In the genomic region with DNA sequence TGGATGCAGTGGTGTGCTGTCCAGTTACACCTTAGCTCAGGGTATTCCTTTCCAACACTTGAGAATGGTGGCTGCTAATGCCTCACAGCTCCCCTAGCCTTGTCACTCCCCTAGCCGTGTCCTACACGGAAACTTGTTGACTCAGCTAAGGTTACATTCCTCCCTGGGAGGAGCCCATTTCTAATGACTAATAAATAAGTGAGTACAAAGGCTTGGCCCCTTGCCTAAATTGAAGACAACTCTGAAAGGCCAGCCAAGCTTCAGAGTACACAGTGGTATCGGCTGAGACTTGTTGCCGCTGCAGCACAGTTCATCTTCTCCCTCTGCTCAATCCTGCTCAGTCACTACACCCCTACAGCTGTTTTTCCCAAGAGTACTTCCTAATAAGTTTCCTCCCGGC, we compare ENCODE assay signal across 11 cellular contexts. TPM values are rescaled to one million over a fixed set of nuclear protein-coding genes. Genes with fewer than 3 reads are reported as not detected.
DNase-seq lines count a peak whose midpoint lies in the region; ATAC-seq, FAIRE-seq and TF ChIP-seq lines count a peak whose summit lies in the region.
"Had no signal": no experiment of that assay in that cellular context is flagged by ENCODE, and none has a peak within 500 bp of the region (broad histone marks: within the 10 kb centered on the region; RNA-seq: fewer than 3 reads in every experiment).

No MANE protein-coding gene starts in this region.

- peak overlapping the region; percentile 25 for H3K27ac ChIP-seq in astrocyte (ENCODE audit: low read depth, low read length)
- H3K27ac ChIP-seq in keratinocyte (ENCODE audit: control insufficient read depth, insufficient read depth, low read length): peak overlapping the region; percentile 84
- H3K27ac ChIP-seq in upper lobe of left lung: peak overlapping the region in 1 of 4 donors; percentile 12
- H3K27ac ChIP-seq: cardiac muscle cell had no signal

- H2AFZ ChIP-seq in astrocyte (ENCODE audit: low read depth, low read length): peak overlapping the region; percentile 10
- H2AFZ ChIP-seq in keratinocyte (ENCODE audit: control insufficient read depth, low read length): peak overlapping the region; percentile 69

- peaks cover 13% of the 10 kb centered on the region for H3K4me1 Mint-ChIP-seq in astrocyte (ENCODE audit: low read depth, unreplicated experiment)
- H3K4me1 Mint-ChIP-seq in activated CD4-positive, alpha-beta memory T cell treated with anti-CD3 and anti-CD28 coated beads, Interleukin-2, amount 10 ng/mL, durations not matched to agents 7 days and 5 days: no peaks in the 10 kb centered on the region

- DNase-seq in NCI-H748 (lab: John Stamatoyannopoulos, UW; ENCODE audit: unreplicated experiment) (peak; percentile 46), NCI-H748 treated with DMSO at 0.1 percent for 48 hours (lab: John Stamatoyannopoulos, UW) (no peak), astrocyte (ENCODE audit: low read depth) (peak; percentile 84), keratinocyte (ENCODE audit: low read depth, low spot score) (peak; percentile 77), upper lobe of left lung (peak in 1 of 2 donors; percentile 23), GM10248 (ENCODE audit: extremely low spot score) (no peak), frontal cortex (ENCODE audit: low spot score in 2 of 2) (no peak)
- no peak for DNase-seq in activated CD4-positive, alpha-beta memory T cell treated with anti-CD3 and anti-CD28 coated beads, Interleukin-2, amount 10 ng/mL, durations not matched to agents 7 days and 5 days
- DNase-seq: NCI-H187 treated with DMSO at 0.1 percent for 48 hours had no signal

- FAIRE-seq in astrocyte (lab: Jason Lieb, UNC) (no peak), keratinocyte (lab: Jason Lieb, UNC) (peak; percentile 99), frontal cortex (lab: Jason Lieb, UNC) (no peak)

- peak; percentile 70 to 75 for ATAC-seq in upper lobe of left lung (ENCODE audit: low FRiP score in 2 of 2)

- H3K4me3 ChIP-seq in astrocyte (ENCODE audit: insufficient read depth, low read depth, low read length) (no peak overlapping the region), keratinocyte (ENCODE audit: control insufficient read depth in 2 of 3, extremely low read depth in 1 of 3, insufficient read depth in 2 of 3, low read depth in 1 of 3, low read length in 3 of 3) (peak overlapping the region in 2 of 3 experiments; percentile 29 to 47), upper lobe of left lung (no peak overlapping the region)
- H3K4me3 ChIP-seq: cardiac muscle cell had no signal

- H3K27me3 ChIP-seq in astrocyte (ENCODE audit: insufficient read depth, low read length): no peaks in the 10 kb centered on the region
- no peaks in the 10 kb centered on the region for H3K27me3 ChIP-seq in keratinocyte (ENCODE audit: control insufficient read depth, extremely low read depth, insufficient read depth, low read length)
- no peaks in the 10 kb centered on the region for H3K27me3 ChIP-seq in upper lobe of left lung
- H3K27me3 ChIP-seq: cardiac muscle cell had no signal

- no peak for TF ChIP-seq EP300 in upper lobe of left lung (IDR thresholded peaks at IDR 0.05)

- no peaks in the 10 kb centered on the region for H3K9me1 ChIP-seq in keratinocyte (ENCODE audit: control insufficient read depth, extremely low read depth, insufficient read depth, low read length)

- 38 to 47% methylated on average over 5 of the region's 5 CpGs for WGBS in upper lobe of left lung, 2 donors

- H3K36me3 ChIP-seq in astrocyte (ENCODE audit: insufficient read depth, low read length): peaks cover 8% of the 10 kb centered on the region
- H3K36me3 ChIP-seq in keratinocyte (ENCODE audit: control insufficient read depth in 2 of 2, extremely low read depth in 1 of 2, insufficient read depth in 2 of 2, low read length in 2 of 2): peaks cover 0 to 3% of the 10 kb centered on the region in 2 experiments
- H3K36me3 ChIP-seq in upper lobe of left lung: peaks cover 0 to 17% (median 5%) of the 10 kb centered on the region in 4 donors

- H3K36me3 Mint-ChIP-seq in astrocyte (ENCODE audit: low read depth, unreplicated experiment): peaks cover 23% of the 10 kb centered on the region
- H3K36me3 Mint-ChIP-seq in activated CD4-positive, alpha-beta memory T cell treated with anti-CD3 and anti-CD28 coated beads, Interleukin-2, amount 10 ng/mL, durations not matched to agents 7 days and 5 days (ENCODE audit: low read depth): no peaks in the 10 kb centered on the region

- TF ChIP-seq CTCF in astrocyte (IDR thresholded peaks at IDR 0.05; ENCODE audit: insufficient read depth, low read depth, low read length): no peak
- TF ChIP-seq CTCF in keratinocyte (optimal IDR thresholded peaks at IDR 0.05 in 1 of 3, IDR thresholded peaks at IDR 0.05 in 1 of 3, conservative IDR thresholded peaks at IDR 0.05 in 1 of 3; ENCODE audit: extremely low read depth in 1 of 3, insufficient read depth in 2 of 3, low read length in 3 of 3): no peak
- TF ChIP-seq CTCF in upper lobe of left lung (IDR thresholded peaks at IDR 0.05): no peak
- TF ChIP-seq CTCF in GM10248 (IDR thresholded peaks at IDR 0.05; ENCODE audit: control extremely low read depth, extremely low read depth, low read depth, missing control alignments): no peak

- H3K9me3 Mint-ChIP-seq in astrocyte (ENCODE audit: unreplicated experiment): no peaks in the 10 kb centered on the region
- H3K9me3 Mint-ChIP-seq in activated CD4-positive, alpha-beta memory T cell treated with anti-CD3 and anti-CD28 coated beads, Interleukin-2, amount 10 ng/mL, durations not matched to agents 7 days and 5 days: no peaks in the 10 kb centered on the region

- H3K79me2 ChIP-seq in astrocyte (ENCODE audit: insufficient read depth, low read length) (no peaks in the 10 kb centered on the region), keratinocyte (ENCODE audit: control insufficient read depth, insufficient read depth, low read length) (no peaks in the 10 kb centered on the region)

- peak overlapping the region; percentile 70 for H3K27ac Mint-ChIP-seq in astrocyte (ENCODE audit: unreplicated experiment)
- H3K27ac Mint-ChIP-seq in activated CD4-positive, alpha-beta memory T cell treated with anti-CD3 and anti-CD28 coated beads, Interleukin-2, amount 10 ng/mL, durations not matched to agents 7 days and 5 days: no peak overlapping the region

- H3K4me2 ChIP-seq in astrocyte (ENCODE audit: low read length) (peak overlapping the region; percentile 54), keratinocyte (ENCODE audit: control insufficient read depth, extremely low read depth, insufficient read depth, low read depth, low read length) (peak overlapping the region; percentile 82)

- POLR2A ChIA-PET in GM10248 (lab: Yijun Ruan, JAX): no interaction called here
- POLR2A ChIA-PET in activated CD4-positive, alpha-beta memory T cell treated with anti-CD3 and anti-CD28 coated beads, Interleukin-2, amount 10 ng/mL, durations not matched to agents 7 days and 5 days (lab: Charles Lee): no interaction called here

- no peaks in the 10 kb centered on the region for H4K20me1 ChIP-seq in astrocyte (ENCODE audit: insufficient read depth, low read length)
- no peaks in the 10 kb centered on the region for H4K20me1 ChIP-seq in keratinocyte (ENCODE audit: control insufficient read depth, extremely low read depth, insufficient read depth, low read length)

- H3K9ac ChIP-seq in astrocyte (ENCODE audit: low read length) (peak overlapping the region; percentile 35), keratinocyte (ENCODE audit: control insufficient read depth, extremely low read depth, insufficient read depth, low read length) (peak overlapping the region; percentile 65)

- H3K4me1 ChIP-seq in astrocyte (ENCODE audit: insufficient read depth, low read length) (peaks cover 13% of the 10 kb centered on the region), keratinocyte (ENCODE audit: control insufficient read depth, extremely low read depth, insufficient read depth, low read length) (peaks cover 14% of the 10 kb centered on the region), upper lobe of left lung (peaks cover 0 to 5% (median 2%) of the 10 kb centered on the region in 4 donors)

- H3K4me3 Mint-ChIP-seq in astrocyte (ENCODE audit: unreplicated experiment): no peak overlapping the region
- H3K4me3 Mint-ChIP-seq in activated CD4-positive, alpha-beta memory T cell treated with anti-CD3 and anti-CD28 coated beads, Interleukin-2, amount 10 ng/mL, durations not matched to agents 7 days and 5 days: no peak overlapping the region

- H3K27me3 Mint-ChIP-seq in astrocyte (ENCODE audit: low read depth, unreplicated experiment): no peaks in the 10 kb centered on the region
- H3K27me3 Mint-ChIP-seq in activated CD4-positive, alpha-beta memory T cell treated with anti-CD3 and anti-CD28 coated beads, Interleukin-2, amount 10 ng/mL, durations not matched to agents 7 days and 5 days: no peaks in the 10 kb centered on the region

- dilution Hi-C loops in keratinocyte (cut with MboI; ENCODE audit: extremely low pct_ligation_motif_present, low sequenced_read_pairs): no loop called here

- CTCF ChIA-PET in GM10248 (lab: Yijun Ruan, JAX): no interaction called here
- CTCF ChIA-PET in activated CD4-positive, alpha-beta memory T cell treated with anti-CD3 and anti-CD28 coated beads, Interleukin-2, amount 10 ng/mL, durations not matched to agents 7 days and 5 days (lab: Charles Lee): no interaction called here

- TF ChIP-seq POLR2A in upper lobe of left lung (IDR thresholded peaks at IDR 0.05): no peak

- H3K9me3 ChIP-seq in astrocyte (ENCODE audit: insufficient read depth, low read depth, low read length) (no peaks in the 10 kb centered on the region), keratinocyte (ENCODE audit: control insufficient read depth, low read depth, low read length) (no peaks in the 10 kb centered on the region), upper lobe of left lung (no peaks in the 10 kb centered on the region)

RNA-seq across cellular contexts. Expression of a gene that starts 21.2 kb away (rescaled TPM):
- total RNA-seq in astrocyte: not detected in 2 replicates
- polyA plus RNA-seq in keratinocyte: 0.06 TPM in 1 of 3 replicates, not detected in the others
- not detected for polyA plus RNA-seq in keratinocyte (2011; ENCODE audit: low read depth)
- polyA plus RNA-seq in keratinocyte (2011; cell fraction: cytosol; rRNA removed): not detected in 2 replicates
- polyA plus RNA-seq in keratinocyte (2011; cell fraction: nucleus; rRNA removed): not detected in 2 replicates
- polyA plus RNA-seq in keratinocyte (2012; ENCODE audit: low replicate concordance): not detected in 2 replicates
- not detected in 3 replicates for polyA minus RNA-seq in keratinocyte
- polyA minus RNA-seq in keratinocyte (2011; cell fraction: cytosol; rRNA and poly(A)+ RNA removed): not detected
- polyA minus RNA-seq in keratinocyte (2011; cell fraction: nucleus; rRNA and poly(A)+ RNA removed): not detected in 2 replicates
- not detected for total RNA-seq in upper lobe of left lung
- total RNA-seq in frontal cortex: not detected
- total RNA-seq in activated CD4-positive, alpha-beta memory T cell treated with anti-CD3 and anti-CD28 coated beads, Interleukin-2, amount 10 ng/mL, durations not matched to agents 7 days and 5 days: not detected
- total RNA-seq: cardiac muscle cell, mononuclear cell had no signal

Comparison
In these comparisons a context has a peak if more than half of its experiments do, and no peak if none do; other contexts are left out.
1. DNase-seq: peak in NCI-H748 (single experiment), astrocyte (single experiment) and keratinocyte (single experiment); none in NCI-H748 treated with DMSO at 0.1 percent for 48 hours (single experiment), GM10248 (single experiment), frontal cortex (0 of 2) and activated CD4-positive, alpha-beta memory T cell treated with anti-CD3 and anti-CD28 coated beads, Interleukin-2, amount 10 ng/mL, durations not matched to agents 7 days and 5 days (single experiment).
2. H3K4me3 ChIP-seq: peak in keratinocyte (2 of 3); none in astrocyte (single experiment) and upper lobe of left lung (0 of 4).